22 cellular contexts compared by ENCODE assay signal in the genomic region with DNA sequence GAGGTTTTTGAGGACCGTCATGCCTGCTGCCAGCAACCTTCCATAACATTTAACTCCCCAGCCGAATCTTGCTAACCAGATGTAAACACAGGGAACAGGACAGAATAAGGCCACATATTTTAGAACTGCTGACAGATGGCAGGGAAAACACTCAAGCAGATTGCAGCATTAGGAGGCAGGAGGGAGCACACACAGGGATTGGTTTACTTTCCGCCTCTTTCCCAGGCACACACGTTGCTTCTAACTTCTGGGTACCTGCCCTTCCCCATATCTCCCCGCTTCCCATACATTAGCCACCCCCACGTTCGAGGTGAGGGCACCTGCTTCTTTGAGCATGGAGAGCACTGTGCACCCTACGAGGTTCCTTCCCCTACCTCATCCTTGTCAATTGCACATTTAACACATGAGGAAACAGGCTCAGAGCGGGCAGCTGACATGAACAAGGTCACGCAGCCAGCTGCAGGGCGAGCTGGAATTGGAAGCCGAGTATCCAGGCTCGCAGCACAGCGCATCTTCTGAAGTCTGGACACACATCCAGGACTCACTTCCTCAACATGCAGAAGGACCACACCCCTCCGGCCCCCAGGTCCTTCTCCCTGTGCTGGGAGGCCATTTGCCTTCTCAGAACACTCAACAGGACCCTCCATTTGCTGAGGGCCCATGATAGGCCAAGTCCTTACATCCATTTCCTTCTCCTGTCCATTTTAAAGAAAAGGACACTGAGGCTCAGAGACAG. TPM values are rescaled to one million over a fixed set of nuclear protein-coding genes. Genes with fewer than 3 reads are reported as not detected.
DNase-seq lines count a peak whose midpoint lies in the region; ATAC-seq and TF ChIP-seq lines count a peak whose summit lies in the region.
"Had no signal": no experiment of that assay in that cellular context is flagged by ENCODE, and none has a peak within 500 bp of the region (broad histone marks: within the 10 kb centered on the region; RNA-seq: fewer than 3 reads in every experiment).

No MANE protein-coding gene starts in this region.

- DNase-seq in activated naive CD4-positive, alpha-beta T cell (lab: John Stamatoyannopoulos, UW): no peak
- DNase-seq in RWPE1 (ENCODE audit: low spot score): no peak
- DNase-seq in fibroblast of peridontal ligament (ENCODE audit: extremely low read depth): peak; percentile 14
- DNase-seq in right lobe of liver: no peak
- DNase-seq in NCI-H2196 treated with DMSO at 0.1 percent for 48 hours (lab: John Stamatoyannopoulos, UW; ENCODE audit: unreplicated experiment): no peak
- DNase-seq: activated CD4-positive, alpha-beta T cell treated with anti-CD3 and anti-CD28 coated beads for 4 hours; activated naive CD8-positive, alpha-beta T cell treated with anti-CD3 and anti-CD28 coated beads, Interleukin-2, amount 10 ng/mL, durations not matched to agents 7 days and 5 days; activated T-cell treated with anti-CD3 and anti-CD28 coated beads, Interleukin-2, amount 50 U/mL, for 72 hours; Caco-2; cortex of kidney; H7; kidney glomerular epithelial cell; NCI-H1417 treated with DMSO at 0.1 percent for 48 hours; NCI-H2227 treated with DMSO at 0.1 percent for 48 hours; stimulated activated CD4-positive, alpha-beta T cell treated with anti-CD3 and anti-CD28 coated beads, Interleukin-12 subunit alpha, Interleukin-12 subunit beta, amount 100 ng/mL, for 4 hours; T-helper 1 cell had no signal

- peaks cover 4% of the 10 kb centered on the region for H3K36me3 Mint-ChIP-seq in activated naive CD4-positive, alpha-beta T cell treated with anti-CD3 and anti-CD28 coated beads, Interleukin-2, amount 50 U/mL, for 24 hours

- 0 out of 2 replicates have a peak overlapping the region, but pooled peaks have one; percentile 49 for H3K27ac ChIP-seq in RWPE1
- H3K27ac ChIP-seq in stomach smooth muscle (ENCODE audit: low read length): peak overlapping the region; percentile 73
- no peak overlapping the region for H3K27ac ChIP-seq in right lobe of liver
- H3K27ac ChIP-seq: BLaER1, SJSA1 had no signal

- CTCF ChIA-PET in RWPE1 (lab: Yijun Ruan, JAX): no interaction called here

- no peaks in the 10 kb centered on the region for H3K27me3 Mint-ChIP-seq in activated naive CD4-positive, alpha-beta T cell treated with anti-CD3 and anti-CD28 coated beads, Interleukin-2, amount 50 U/mL, for 24 hours
- H3K27me3 Mint-ChIP-seq: activated naive CD8-positive, alpha-beta T cell treated with anti-CD3 and anti-CD28 coated beads, Interleukin-2, amount 10 ng/mL, durations not matched to agents 7 days and 5 days had no signal

- H3K4me3 ChIP-seq in stomach smooth muscle (ENCODE audit: low read length in 2 of 2) (peak overlapping the region in 1 of 2 donors; percentile 54), right lobe of liver (no peak overlapping the region)
- H3K4me3 ChIP-seq: BLaER1, lung, SJSA1 had no signal

- peaks cover 16% of the 10 kb centered on the region in 2 donors for H3K36me3 ChIP-seq in stomach smooth muscle (ENCODE audit: control insufficient read depth in 2 of 2, insufficient read depth in 2 of 2, low read length in 2 of 2)
- H3K36me3 ChIP-seq in right lobe of liver: peaks cover 0 to 15% (median 5%) of the 10 kb centered on the region in 4 donors

- POLR2A ChIA-PET in RWPE1 (lab: Yijun Ruan, JAX; ENCODE audit: low non-redundant PET): no interaction called here

- H3K27me3 ChIP-seq in stomach smooth muscle (ENCODE audit: control insufficient read depth in 1 of 2, insufficient read depth in 2 of 2, low read length in 2 of 2): no peaks in the 10 kb centered on the region
- no peaks in the 10 kb centered on the region for H3K27me3 ChIP-seq in right lobe of liver
- H3K27me3 ChIP-seq: BLaER1, SJSA1 had no signal

- peak overlapping the region; percentile 32 for H3K27ac Mint-ChIP-seq in activated naive CD4-positive, alpha-beta T cell treated with anti-CD3 and anti-CD28 coated beads, Interleukin-2, amount 50 U/mL, for 24 hours
- H3K27ac Mint-ChIP-seq: activated naive CD8-positive, alpha-beta T cell treated with anti-CD3 and anti-CD28 coated beads, Interleukin-2, amount 10 ng/mL, durations not matched to agents 7 days and 5 days; activated T-cell treated with anti-CD3 and anti-CD28 coated beads, Interleukin-2, amount 50 U/mL, for 72 hours had no signal

- intact Hi-C loops in right lobe of liver (cut with DNase I): no loop called here

- TF ChIP-seq CTCF in RWPE1 (conservative IDR thresholded peaks at IDR 0.05; ENCODE audit: low read depth) (no peak), right lobe of liver (IDR thresholded peaks at IDR 0.05) (no peak)

- H3K4me1 Mint-ChIP-seq in activated naive CD4-positive, alpha-beta T cell treated with anti-CD3 and anti-CD28 coated beads, Interleukin-2, amount 50 U/mL, for 24 hours: no peaks in the 10 kb centered on the region

- H3K9ac ChIP-seq in stomach smooth muscle (ENCODE audit: low read length in 2 of 2): peak overlapping the region in 1 of 2 donors; percentile 64
- H3K9ac ChIP-seq: BLaER1 had no signal

- H3K4me1 ChIP-seq in stomach smooth muscle (ENCODE audit: control insufficient read depth, insufficient read depth, low read length): peaks cover 10% of the 10 kb centered on the region
- no peaks in the 10 kb centered on the region for H3K4me1 ChIP-seq in right lobe of liver
- H3K4me1 ChIP-seq: Caco-2, SJSA1 had no signal

- H3K4me3 Mint-ChIP-seq in activated naive CD4-positive, alpha-beta T cell treated with anti-CD3 and anti-CD28 coated beads, Interleukin-2, amount 50 U/mL, for 24 hours: no peak overlapping the region
- H3K4me3 Mint-ChIP-seq: activated naive CD8-positive, alpha-beta T cell treated with anti-CD3 and anti-CD28 coated beads, Interleukin-2, amount 10 ng/mL, durations not matched to agents 7 days and 5 days; activated T-cell treated with anti-CD3 and anti-CD28 coated beads, Interleukin-2, amount 50 U/mL, for 72 hours had no signal

- H3K9me3 Mint-ChIP-seq in activated naive CD4-positive, alpha-beta T cell treated with anti-CD3 and anti-CD28 coated beads, Interleukin-2, amount 50 U/mL, for 24 hours: no peaks in the 10 kb centered on the region
- H3K9me3 Mint-ChIP-seq: activated naive CD8-positive, alpha-beta T cell treated with anti-CD3 and anti-CD28 coated beads, Interleukin-2, amount 10 ng/mL, durations not matched to agents 7 days and 5 days; activated T-cell treated with anti-CD3 and anti-CD28 coated beads, Interleukin-2, amount 50 U/mL, for 72 hours had no signal

- WGBS in right lobe of liver (ENCODE audit: insufficient coverage, low coverage, low lambda C conversion rate, missing lambda C conversion rate): 89% methylated on average over 8 of the region's 15 CpGs

- ATAC-seq in GM19452 (IDR thresholded peaks at IDR 0.05; ENCODE audit: unreplicated experiment) (no peak), right lobe of liver (no peak)
- ATAC-seq: activated T-cell treated with anti-CD3 and anti-CD28 coated beads, Interleukin-2, amount 50 U/mL, for 72 hours had no signal

- H3K9me3 ChIP-seq in stomach smooth muscle (ENCODE audit: control insufficient read depth in 2 of 2, low read length in 2 of 2): no peaks in the 10 kb centered on the region
- H3K9me3 ChIP-seq in right lobe of liver: no peaks in the 10 kb centered on the region
- H3K9me3 ChIP-seq: BLaER1, Caco-2, SJSA1 had no signal

- no peak for TF ChIP-seq POLR2A in right lobe of liver (IDR thresholded peaks at IDR 0.05)

RNA-seq across cellular contexts. Expression of a gene that starts 18.7 kb away (rescaled TPM):
- total RNA-seq in right lobe of liver: under 1 TPM in 3 of 6 experiments, not detected in 3; 0.07 to 0.38 (median 0.12) TPM
- total RNA-seq: Caco-2 had no signal

RNA-seq across cellular contexts. Expression of a gene that starts 35.8 kb away (rescaled TPM):
- total RNA-seq in right lobe of liver: 10 to 100 TPM; 10.7 to 13.8 (median 12.6) TPM

RNA-seq across cellular contexts. Expression of a gene that starts 35.9 kb away (rescaled TPM):
- total RNA-seq in right lobe of liver: 10 to 100 TPM; 11.4 to 15.2 (median 11.8) TPM

Comparison
In these comparisons a context has a peak if more than half of its experiments do, and no peak if none do; other contexts are left out.
1. H3K27ac ChIP-seq: peak in RWPE1 (single experiment) and stomach smooth muscle (single experiment); none in right lobe of liver (0 of 3).